26 cellular contexts compared by ENCODE assay signal in genomic region chr1:111540928-111541327, GRCh38. TPM values are rescaled to one million over a fixed set of nuclear protein-coding genes. Genes with fewer than 3 reads are reported as not detected.
"Had no signal": no experiment of that assay in that cellular context is flagged by ENCODE, and none has a peak within 500 bp of the region (broad histone marks: within the 10 kb centered on the region; RNA-seq: fewer than 3 reads in every experiment).

No MANE protein-coding gene starts in this region.

- H3K36me3 ChIP-seq: adrenal gland, breast epithelium had no signal

- H3K9me3 ChIP-seq: adrenal gland, breast epithelium had no signal

- DNase-seq: activated CD4-positive, alpha-beta T cell treated with anti-CD3 and anti-CD28 coated beads for 48 hours; activated CD4-positive, alpha-beta T cell treated with anti-CD3 and anti-CD28 coated beads, Interleukin-2, amount 50 U/mL, for 4 hours; activated CD8-positive, alpha-beta memory T cell treated with anti-CD3 and anti-CD28 coated beads, Interleukin-2, amount 50 U/mL, for 48 hours; activated CD8-positive, alpha-beta T cell treated with anti-CD3 and anti-CD28 coated beads, Interleukin-2, amount 10 ng/mL, durations not matched to agents 7 days and 5 days; activated naive CD4-positive, alpha-beta T cell treated with anti-CD3 and anti-CD28 coated beads, Interleukin-2, amount 50 U/mL, for 16 hours; activated naive CD8-positive, alpha-beta T cell treated with anti-CD3 and anti-CD28 coated beads, Interleukin-2, amount 10 ng/mL, durations not matched to agents 7 days and 5 days; activated T-cell treated with anti-CD3 and anti-CD28 coated beads, Interleukin-2, amount 50 U/mL, for 1 hour; adrenal gland; anterior cingulate cortex; caudate nucleus; MM.1S; NCI-H1105 treated with DMSO at 0.1 percent for 48 hours; NCI-H1436 treated with DMSO at 0.1 percent for 48 hours; NCI-H2029 treated with DMSO at 0.1 percent for 48 hours; NCI-H345; NCI-H510A; NCI-H526 treated with DMSO at 0.1 percent for 48 hours; NCI-H82; OCI-M1; Right ventricle myocardium superior; RPMI8226 had no signal

- H3K27ac ChIP-seq: adrenal gland, breast epithelium had no signal

- H3K27ac Mint-ChIP-seq: activated CD8-positive, alpha-beta T cell treated with anti-CD3 and anti-CD28 coated beads, Interleukin-2, amount 10 ng/mL, durations not matched to agents 7 days and 5 days; activated naive CD8-positive, alpha-beta T cell treated with anti-CD3 and anti-CD28 coated beads, Interleukin-2, amount 10 ng/mL, durations not matched to agents 7 days and 5 days; T-helper 1 cell treated with Interleukin-12 subunit alpha and Interleukin-12 subunit beta and Interleukin-4 antibody, amounts not matched to agents 30 μg/mL and 1 μg/mL, for 36 hours had no signal

- H3K4me3 ChIP-seq: adrenal gland, breast epithelium had no signal

- H3K4me1 ChIP-seq: adrenal gland, breast epithelium had no signal

- H3K4me3 Mint-ChIP-seq: activated CD8-positive, alpha-beta T cell treated with anti-CD3 and anti-CD28 coated beads, Interleukin-2, amount 10 ng/mL, durations not matched to agents 7 days and 5 days; activated naive CD8-positive, alpha-beta T cell treated with anti-CD3 and anti-CD28 coated beads, Interleukin-2, amount 10 ng/mL, durations not matched to agents 7 days and 5 days; T-helper 1 cell treated with Interleukin-12 subunit alpha and Interleukin-12 subunit beta and Interleukin-4 antibody, amounts not matched to agents 30 μg/mL and 1 μg/mL, for 36 hours had no signal

- ATAC-seq: activated CD4-positive, CD25-positive, alpha-beta regulatory T cell treated with anti-CD3 and anti-CD28 coated beads, Interleukin-2, amount 50 U/mL, for 24 hours; activated CD8-positive, alpha-beta T cell treated with anti-CD3 and anti-CD28 coated beads, Interleukin-2, amount 10 ng/mL, durations not matched to agents 7 days and 5 days; Panc1 had no signal

- H3K27me3 ChIP-seq: adrenal gland, breast epithelium had no signal

RNA-seq across cellular contexts. Expression of gene ADORA3, which starts 37.5 kb away (rescaled TPM):
- total RNA-seq: SK-MEL-5 had no signal

RNA-seq across cellular contexts. Expression of gene TMIGD3, which starts 37.5 kb away (rescaled TPM):
- total RNA-seq: activated CD8-positive, alpha-beta T cell treated with anti-CD3 and anti-CD28 coated beads, Interleukin-2, amount 10 ng/mL, durations not matched to agents 7 days and 5 days had no signal
